28 cellular contexts compared by ENCODE assay signal in the genomic region with DNA sequence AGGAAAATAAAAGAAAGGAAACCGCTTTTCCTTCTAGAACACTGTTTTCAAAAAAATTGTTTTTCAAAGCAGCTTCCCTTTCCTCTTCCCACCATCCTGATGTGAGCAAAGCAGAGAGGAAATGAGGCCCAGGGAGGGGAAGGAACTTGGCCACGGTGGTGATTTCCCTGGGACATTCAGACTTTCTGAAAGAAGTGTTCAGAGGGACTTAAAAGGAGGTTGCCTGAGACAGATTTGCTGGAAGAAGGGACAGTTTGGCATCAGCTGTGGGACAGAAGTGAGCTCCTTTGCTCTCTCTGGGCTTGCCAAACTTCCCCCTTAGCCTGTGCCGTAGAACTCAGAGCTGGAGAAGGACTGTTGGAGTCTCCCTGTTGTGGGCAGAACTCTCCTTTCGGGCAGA. TPM values are rescaled to one million over a fixed set of nuclear protein-coding genes. Genes with fewer than 3 reads are reported as not detected.
DNase-seq lines count a peak whose midpoint lies in the region; ATAC-seq and TF ChIP-seq lines count a peak whose summit lies in the region.
"Had no signal": no experiment of that assay in that cellular context is flagged by ENCODE, and none has a peak within 500 bp of the region (broad histone marks: within the 10 kb centered on the region; RNA-seq: fewer than 3 reads in every experiment).

No MANE protein-coding gene starts in this region.

- H3K27ac ChIP-seq in heart right ventricle, result peak overlapping the region in 6 of 10 donors; percentile 5 to 67 (median 44)
- H3K27ac ChIP-seq in uterus, result peak overlapping the region; percentile 15 to 16
- H3K27ac ChIP-seq in naive thymus-derived CD4-positive, alpha-beta T cell (ENCODE audit: low read depth, low read length), result no peak overlapping the region
- H3K27ac ChIP-seq: gastrocnemius medialis, HL-60, tibial nerve had no signal

- 38 to 44% methylated on average over 4 of the region's 4 CpGs for WGBS in heart right ventricle, 2 donors

- H3K36me3 ChIP-seq in heart right ventricle, result no peaks in the 10 kb centered on the region
- H3K36me3 ChIP-seq in uterus, result no peaks in the 10 kb centered on the region
- no peaks in the 10 kb centered on the region for H3K36me3 ChIP-seq in naive thymus-derived CD4-positive, alpha-beta T cell (ENCODE audit: control insufficient read depth in 2 of 3, insufficient read depth in 3 of 3, low read length in 3 of 3)
- H3K36me3 ChIP-seq: gastrocnemius medialis, spleen, tibial nerve had no signal

- CTCF ChIA-PET in naive thymus-derived CD4-positive, alpha-beta T cell (lab: Charles Lee), result no interaction called here

- H3K4me1 ChIP-seq in heart right ventricle (peaks cover 0 to 22% (median 14%) of the 10 kb centered on the region in 9 donors), uterus (no peaks in the 10 kb centered on the region)
- no peaks in the 10 kb centered on the region for H3K4me1 ChIP-seq in naive thymus-derived CD4-positive, alpha-beta T cell (ENCODE audit: control insufficient read depth in 2 of 2, insufficient read depth in 2 of 2, low read length in 2 of 2)

- H3K27me3 ChIP-seq in heart right ventricle, result peaks cover 0 to 23% (median 7%) of the 10 kb centered on the region in 7 donors
- no peaks in the 10 kb centered on the region for H3K27me3 ChIP-seq in uterus
- H3K27me3 ChIP-seq in naive thymus-derived CD4-positive, alpha-beta T cell (ENCODE audit: control insufficient read depth in 2 of 2, insufficient read depth in 2 of 2, low read length in 2 of 2), result no peaks in the 10 kb centered on the region
- H3K27me3 ChIP-seq: gastrocnemius medialis, tibial nerve had no signal

- TF ChIP-seq POLR2A in uterus (IDR thresholded peaks at IDR 0.05), result no peak

- ATAC-seq in heart right ventricle, result peak in 3 of 8 donors; percentile 47 to 52 (median 51)
- no peak for ATAC-seq in GM18519 (IDR thresholded peaks at IDR 0.05; ENCODE audit: low FRiP score, unreplicated experiment)
- no peak for ATAC-seq in naive thymus-derived CD4-positive, alpha-beta T cell
- ATAC-seq: activated CD8-positive, alpha-beta T cell treated with anti-CD3 and anti-CD28 coated beads, Interleukin-2, amount 10 ng/mL, durations not matched to agents 7 days and 5 days; activated naive CD8-positive, alpha-beta T cell treated with anti-CD3 and anti-CD28 coated beads, Interleukin-2, amount 50 U/mL, for 24 hours; esophagus mucosa; gastrocnemius medialis had no signal

- H3K9me3 Mint-ChIP-seq in neural crest cell, result peaks cover 3% of the 10 kb centered on the region
- peaks cover 0 to 3% (median 0%) of the 10 kb centered on the region in 11 donors for H3K9me3 Mint-ChIP-seq in naive thymus-derived CD4-positive, alpha-beta T cell
- H3K9me3 Mint-ChIP-seq: activated naive CD8-positive, alpha-beta T cell treated with anti-CD3 and anti-CD28 coated beads, Interleukin-2, amount 50 U/mL, for 24 hours; CD8-positive, alpha-beta memory T cell had no signal

- TF ChIP-seq CTCF in heart right ventricle (IDR thresholded peaks at IDR 0.05) (no peak), neural crest cell (conservative IDR thresholded peaks at IDR 0.05) (no peak), uterus (IDR thresholded peaks at IDR 0.05) (no peak)

- H3K9me3 ChIP-seq in heart right ventricle (no peaks in the 10 kb centered on the region), uterus (no peaks in the 10 kb centered on the region)
- no peaks in the 10 kb centered on the region for H3K9me3 ChIP-seq in naive thymus-derived CD4-positive, alpha-beta T cell (ENCODE audit: control insufficient read depth in 2 of 3, low read length in 3 of 3)
- H3K9me3 ChIP-seq: gastrocnemius medialis, spleen, tibial nerve had no signal

- H3K4me3 ChIP-seq in heart right ventricle (no peak overlapping the region), uterus (no peak overlapping the region)
- H3K4me3 ChIP-seq in naive thymus-derived CD4-positive, alpha-beta T cell (ENCODE audit: low read length), result no peak overlapping the region
- H3K4me3 ChIP-seq: gastrocnemius medialis, spleen, tibial nerve had no signal

- POLR2A ChIA-PET in naive thymus-derived CD4-positive, alpha-beta T cell (lab: Charles Lee), result no interaction called here

- no peaks in the 10 kb centered on the region for H3K36me3 Mint-ChIP-seq in neural crest cell (ENCODE audit: low read depth)
- H3K36me3 Mint-ChIP-seq in naive thymus-derived CD4-positive, alpha-beta T cell, result no peaks in the 10 kb centered on the region
- H3K36me3 Mint-ChIP-seq: CD8-positive, alpha-beta memory T cell had no signal

- peak overlapping the region; percentile 67 for H3K27ac Mint-ChIP-seq in neural crest cell (ENCODE audit: unreplicated experiment)
- no peak overlapping the region for H3K27ac Mint-ChIP-seq in naive thymus-derived CD4-positive, alpha-beta T cell
- H3K27ac Mint-ChIP-seq: activated CD8-positive, alpha-beta T cell treated with anti-CD3 and anti-CD28 coated beads, Interleukin-2, amount 10 ng/mL, durations not matched to agents 7 days and 5 days; activated naive CD8-positive, alpha-beta T cell treated with anti-CD3 and anti-CD28 coated beads, Interleukin-2, amount 50 U/mL, for 24 hours had no signal

- no peaks in the 10 kb centered on the region for H3K27me3 Mint-ChIP-seq in neural crest cell (ENCODE audit: low read depth)
- H3K27me3 Mint-ChIP-seq in naive thymus-derived CD4-positive, alpha-beta T cell, result peaks cover 13 to 31% (median 25%) of the 10 kb centered on the region in 5 donors

- no peak overlapping the region for H3K4me3 Mint-ChIP-seq in neural crest cell
- H3K4me3 Mint-ChIP-seq in naive thymus-derived CD4-positive, alpha-beta T cell, result no peak overlapping the region
- H3K4me3 Mint-ChIP-seq: activated CD8-positive, alpha-beta T cell treated with anti-CD3 and anti-CD28 coated beads, Interleukin-2, amount 10 ng/mL, durations not matched to agents 7 days and 5 days; activated naive CD8-positive, alpha-beta T cell treated with anti-CD3 and anti-CD28 coated beads, Interleukin-2, amount 50 U/mL, for 24 hours; CD8-positive, alpha-beta memory T cell had no signal

- H3K4me1 Mint-ChIP-seq in neural crest cell, result peaks cover 16% of the 10 kb centered on the region
- no peaks in the 10 kb centered on the region for H3K4me1 Mint-ChIP-seq in naive thymus-derived CD4-positive, alpha-beta T cell
- H3K4me1 Mint-ChIP-seq: activated naive CD8-positive, alpha-beta T cell treated with anti-CD3 and anti-CD28 coated beads, Interleukin-2, amount 50 U/mL, for 24 hours; CD8-positive, alpha-beta memory T cell had no signal

- intact Hi-C loops in heart right ventricle (cut with DNase I), result no loop called here
- intact Hi-C loops in uterus (cut with DNase I; ENCODE audit: low total_unique reads), result no loop called here
- intact Hi-C loops in naive thymus-derived CD4-positive, alpha-beta T cell (cut with micrococcal nuclease), result no loop called here

- peak; percentile 23 for DNase-seq in NCI-H2107 treated with DMSO at 0.1 percent for 48 hours (lab: John Stamatoyannopoulos, UW; ENCODE audit: unreplicated experiment)
- no peak for DNase-seq in NCI-H2107 (lab: John Stamatoyannopoulos, UW)
- no peak for DNase-seq in heart right ventricle
- no peak for DNase-seq in neural crest cell (ENCODE audit: low read depth, low spot score)
- DNase-seq in uterus, result peak in 1 of 2 donors; percentile 56
- no peak for DNase-seq in GM03348 (ENCODE audit: low spot score)
- no peak for DNase-seq in naive thymus-derived CD4-positive, alpha-beta T cell
- DNase-seq: activated CD4-positive, alpha-beta T cell treated with anti-CD3 and anti-CD28 coated beads for 1 hour; activated CD8-positive, alpha-beta T cell treated with anti-CD3 and anti-CD28 coated beads, Interleukin-2, amount 10 ng/mL, durations not matched to agents 7 days and 5 days; activated gamma-delta T cell treated with Interleukin-2 at 50 U/mL for 16 hours; activated naive CD8-positive, alpha-beta T cell treated with anti-CD3 and anti-CD28 coated beads, Interleukin-2, amount 50 U/mL, for 24 hours; activated T-cell treated with anti-CD3 and anti-CD28 coated beads for 4 hours; CD8-positive, alpha-beta memory T cell; effector memory CD4-positive, alpha-beta T cell; gastrocnemius medialis; GOT3; Karpas-422; NCI-H526 treated with DMSO at 0.1 percent for 48 hours; occipital lobe; retina; stimulated activated CD4-positive, alpha-beta T cell treated with anti-CD3 and anti-CD28 coated beads, Interleukin-4, amount 100 ng/mL, for 1 hour; stimulated activated naive CD4-positive, alpha-beta T cell treated with Interleukin-2 at 50 U/mL for 16 hours had no signal

RNA-seq across cellular contexts. Expression of gene ADCYAP1R1, which starts 30.3 kb away (rescaled TPM):
- total RNA-seq in heart right ventricle, result 1 to 10 TPM in 9 of 10 donors, under 1 TPM in 1; 0.94 to 5.8 (median 1.8) TPM
- 1 to 10 TPM in 1 of 2 donors, under 1 TPM in 1; 0.59 to 1.1 TPM for polyA plus RNA-seq in heart right ventricle
- total RNA-seq in neural crest cell, result 8.8 and 9.0 TPM in 2 replicates
- total RNA-seq in uterus, result 10 to 100 TPM in 1 of 4 donors, 1 to 10 TPM in 3; 3.1 to 22.0 (median 6.7) TPM
- total RNA-seq in naive thymus-derived CD4-positive, alpha-beta T cell, result not detected
- not detected for polyA plus RNA-seq in naive thymus-derived CD4-positive, alpha-beta T cell
- total RNA-seq: activated CD8-positive, alpha-beta T cell treated with anti-CD3 and anti-CD28 coated beads, Interleukin-2, amount 10 ng/mL, durations not matched to agents 7 days and 5 days; CD8-positive, alpha-beta memory T cell; T-helper 1 cell treated with Interleukin-12 subunit alpha and Interleukin-12 subunit beta and Interleukin-4 antibody, amounts not matched to agents 30 ng/mL and 1 ng/mL, for 36 hours had no signal
- polyA plus RNA-seq: CD8-positive, alpha-beta memory T cell had no signal
